ENCODE assay signal across 8 cellular contexts in the genomic region with DNA sequence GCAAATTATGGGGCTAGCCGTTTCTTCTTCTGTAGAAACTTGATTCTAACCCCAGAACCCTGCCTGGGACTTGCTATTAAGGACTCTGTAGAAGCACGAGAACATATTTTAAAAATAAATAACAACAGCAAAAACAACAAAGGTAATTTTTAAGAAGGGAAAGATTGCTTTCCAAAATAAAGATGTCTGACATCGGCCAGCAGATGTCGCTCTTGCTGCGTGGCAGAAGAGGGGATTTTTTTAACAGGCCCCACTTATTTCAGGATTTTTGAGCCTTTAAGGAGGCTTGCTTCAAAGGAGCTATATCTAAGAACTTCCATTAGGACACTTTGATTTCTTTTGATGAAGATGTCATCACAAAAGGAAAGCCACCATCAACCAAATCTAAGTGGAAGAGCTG.
A peak's percentile ranks its signal among the peaks of the same experiment; 100 is the strongest.
DNase-seq lines count a peak whose midpoint lies in the region; ATAC-seq and TF ChIP-seq lines count a peak whose summit lies in the region.

No MANE protein-coding gene starts in this region.

- intact Hi-C loops in right lobe of liver (cut with DNase I) = loop anchor here (5.0 to 10.0 kb wide), 2 partner anchors 138 to 141 kb away; no protein-coding TSS in a partner anchor

- 6% methylated on average over 5 of the region's 5 CpGs for WGBS in right lobe of liver (ENCODE audit: insufficient coverage, low coverage, low lambda C conversion rate, missing lambda C conversion rate)

- no peak for DNase-seq in GM12864 (ENCODE audit: low read depth)
- peak; percentile 42 for DNase-seq in NCI-H1092 treated with DMSO at 0.1 percent for 48 hours (lab: John Stamatoyannopoulos, UW)
- peak; percentile 37 for DNase-seq in WERI-Rb-1
- DNase-seq in cerebellum (ENCODE audit: low spot score) = peak; percentile 19
- DNase-seq in right lobe of liver = peak in 1 of 3 donors; percentile 27
- peak; percentile 30 for DNase-seq in stimulated activated CD8-positive, alpha-beta memory T cell treated with anti-CD3 and anti-CD28 coated beads, Interleukin-4, amount 100 ng/mL, for 24 hours (ENCODE audit: low read depth)

- ATAC-seq in right lobe of liver = peak in 2 of 4 donors; percentile 39 to 46
- no peak for ATAC-seq in GM19397 (IDR thresholded peaks at IDR 0.05; ENCODE audit: unreplicated experiment)
- ATAC-seq in GM21723 (IDR thresholded peaks at IDR 0.05; ENCODE audit: unreplicated experiment) = no peak

- H3K36me3 ChIP-seq in WERI-Rb-1 (no peaks in the 10 kb centered on the region), right lobe of liver (no peaks in the 10 kb centered on the region)

- peak; percentile 55 for TF ChIP-seq CTCF in GM12864 (IDR thresholded peaks at IDR 0.05; ENCODE audit: low read depth, low read length, missing control alignments)
- TF ChIP-seq CTCF in WERI-Rb-1 (IDR thresholded peaks at IDR 0.05; ENCODE audit: low read depth, low read length) = peak; percentile 58
- TF ChIP-seq CTCF in right lobe of liver (IDR thresholded peaks at IDR 0.05) = peak; percentile 80 to 86 (median 84)

- H3K27ac ChIP-seq in WERI-Rb-1 (no peak overlapping the region), right lobe of liver (no peak overlapping the region)

- peaks cover 19% of the 10 kb centered on the region for H3K27me3 ChIP-seq in WERI-Rb-1 (ENCODE audit: insufficient read depth, low read depth, severe bottlenecking)
- no peaks in the 10 kb centered on the region for H3K27me3 ChIP-seq in right lobe of liver

- TF ChIP-seq POLR2A in right lobe of liver (IDR thresholded peaks at IDR 0.05) = no peak

- H3K4me3 ChIP-seq in GM12864 (ENCODE audit: low read depth, low read length) (no peak overlapping the region), WERI-Rb-1 (ENCODE audit: low read depth, low read length) (no peak overlapping the region), right lobe of liver (no peak overlapping the region)

- no peaks in the 10 kb centered on the region for H3K9me3 ChIP-seq in WERI-Rb-1 (ENCODE audit: severe bottlenecking)
- no peaks in the 10 kb centered on the region for H3K9me3 ChIP-seq in right lobe of liver

- H3K4me1 ChIP-seq in right lobe of liver = no peaks in the 10 kb centered on the region
